8 cellular contexts compared by ENCODE assay signal in the genomic region with DNA sequence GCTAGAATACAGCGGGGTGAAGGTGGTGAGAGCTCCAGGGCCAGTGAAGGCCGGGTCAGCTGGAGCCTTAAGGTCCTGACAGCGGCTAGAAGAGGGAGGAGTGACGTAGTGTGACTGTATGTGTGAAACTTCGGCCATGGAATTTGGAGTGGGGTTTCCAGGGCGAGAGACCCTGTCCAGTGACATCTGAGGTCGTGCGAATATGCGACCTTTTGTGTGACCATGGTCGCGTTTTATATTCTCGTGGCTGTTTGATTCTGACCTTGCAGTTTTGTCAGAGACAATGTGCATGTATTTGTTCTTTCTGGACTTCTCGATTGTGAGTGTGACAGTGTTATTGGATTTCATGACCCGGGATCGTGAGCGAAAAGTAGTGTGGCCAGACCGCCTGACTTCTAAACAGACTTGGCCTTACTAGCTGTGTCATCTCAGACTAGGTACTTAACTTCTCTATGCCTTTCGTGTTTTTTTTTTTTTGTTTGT. TPM values are rescaled to one million over a fixed set of nuclear protein-coding genes. Genes with fewer than 3 reads are reported as not detected.
DNase-seq lines count a peak whose midpoint lies in the region; ATAC-seq and TF ChIP-seq lines count a peak whose summit lies in the region.

No MANE protein-coding gene starts in this region.

- H3K4me3 ChIP-seq in CD8-positive, alpha-beta T cell (ENCODE audit: low read depth, low read length), result peak overlapping the region; percentile 88
- peak overlapping the region; percentile 89 for H3K4me3 ChIP-seq in OCI-LY3 (ENCODE audit: low read length)
- H3K4me3 ChIP-seq in neutrophil (ENCODE audit: low read depth in 1 of 2, low read length in 1 of 2), result peak overlapping the region; percentile 80 to 93

- peak overlapping the region; percentile 99 for H2AFZ ChIP-seq in OCI-LY3 (ENCODE audit: low read depth, low read length)

- no peaks in the 10 kb centered on the region for H3K27me3 Mint-ChIP-seq in CD8-positive, alpha-beta T cell (ENCODE audit: low read depth)
- H3K27me3 Mint-ChIP-seq in endothelial cell (ENCODE audit: unreplicated experiment), result peaks cover 17% of the 10 kb centered on the region

- peak overlapping the region; percentile 59 for H3K4me2 ChIP-seq in OCI-LY3 (ENCODE audit: low read length)

- DNase-seq in CD8-positive, alpha-beta T cell, result no peak
- no peak for DNase-seq in endothelial cell (ENCODE audit: low spot score)
- no peak for DNase-seq in GM19238 (ENCODE audit: insufficient read length, low spot score)
- DNase-seq in NCI-H1105 (lab: John Stamatoyannopoulos, UW), result no peak
- DNase-seq in amniotic stem cell (lab: John Stamatoyannopoulos, UW), result no peak

- no peaks in the 10 kb centered on the region for H3K27me3 ChIP-seq in CD8-positive, alpha-beta T cell (ENCODE audit: insufficient read depth, low read length)
- H3K27me3 ChIP-seq in OCI-LY3 (ENCODE audit: low read depth, low read length), result no peaks in the 10 kb centered on the region
- no peaks in the 10 kb centered on the region for H3K27me3 ChIP-seq in neutrophil

- H3K9me3 ChIP-seq in CD8-positive, alpha-beta T cell (ENCODE audit: low read length), result peaks cover 5% of the 10 kb centered on the region
- H3K9me3 ChIP-seq in OCI-LY3 (ENCODE audit: insufficient read depth, low read length), result peaks cover 25% of the 10 kb centered on the region
- H3K9me3 ChIP-seq in neutrophil, result no peaks in the 10 kb centered on the region

- TF ChIP-seq CTCF in CD8-positive, alpha-beta T cell (IDR thresholded peaks at IDR 0.05), result no peak
- TF ChIP-seq CTCF in OCI-LY3 (IDR thresholded peaks at IDR 0.05; ENCODE audit: low read depth, low read length) (no peak), endothelial cell (IDR thresholded peaks at IDR 0.05; ENCODE audit: unreplicated experiment) (no peak), neutrophil (IDR thresholded peaks at IDR 0.05) (no peak)

- H3K79me2 ChIP-seq in OCI-LY3 (ENCODE audit: low read length), result peaks cover 23% of the 10 kb centered on the region

- peaks cover 41% of the 10 kb centered on the region for H3K4me1 Mint-ChIP-seq in CD8-positive, alpha-beta T cell (ENCODE audit: low read depth)
- peaks cover 22% of the 10 kb centered on the region for H3K4me1 Mint-ChIP-seq in endothelial cell (ENCODE audit: unreplicated experiment)

- H3K36me3 Mint-ChIP-seq in CD8-positive, alpha-beta T cell, result peaks cover 47% of the 10 kb centered on the region
- H3K36me3 Mint-ChIP-seq in endothelial cell (ENCODE audit: low read depth, unreplicated experiment), result peaks cover 36% of the 10 kb centered on the region

- POLR2A ChIA-PET in CD8-positive, alpha-beta T cell (lab: Charles Lee), result interaction anchor here (0.8 to 2.1 kb wide), 10 partner anchors 8 to 439 kb away, joined by 3 to 21 read pairs (median 6); a partner anchor contains a TSS

- H3K9ac ChIP-seq in OCI-LY3 (ENCODE audit: low read length), result peak overlapping the region; percentile 82; the same call in 1 of the 2 replicates

- no peaks in the 10 kb centered on the region for H4K20me1 ChIP-seq in OCI-LY3 (ENCODE audit: insufficient read depth, low read length)

- peaks cover 14% of the 10 kb centered on the region for H3K36me3 ChIP-seq in CD8-positive, alpha-beta T cell (ENCODE audit: insufficient read depth, low read length)
- H3K36me3 ChIP-seq in OCI-LY3 (replicated peaks; ENCODE audit: low read depth, low read length) (peaks cover 50% of the 10 kb centered on the region), neutrophil (no peaks in the 10 kb centered on the region)

- H3K27ac ChIP-seq in CD8-positive, alpha-beta T cell (ENCODE audit: low read depth, low read length), result no peak overlapping the region
- H3K27ac ChIP-seq in OCI-LY3 (ENCODE audit: low read length) (peak overlapping the region; percentile 71), neutrophil (peak overlapping the region; percentile 73)

- H3K4me3 Mint-ChIP-seq in CD8-positive, alpha-beta T cell, result peak overlapping the region; percentile 93
- peak overlapping the region; percentile 91 for H3K4me3 Mint-ChIP-seq in endothelial cell (ENCODE audit: unreplicated experiment)

- peak overlapping the region; percentile 94 for H3K27ac Mint-ChIP-seq in CD8-positive, alpha-beta T cell
- peak overlapping the region; percentile 39 for H3K27ac Mint-ChIP-seq in endothelial cell (ENCODE audit: unreplicated experiment)

- peaks cover 9% of the 10 kb centered on the region for H3K9me3 Mint-ChIP-seq in CD8-positive, alpha-beta T cell
- peaks cover 20% of the 10 kb centered on the region for H3K9me3 Mint-ChIP-seq in endothelial cell (ENCODE audit: unreplicated experiment)

- peaks cover 17% of the 10 kb centered on the region for H3K4me1 ChIP-seq in CD8-positive, alpha-beta T cell (ENCODE audit: insufficient read depth, low read length)
- peaks cover 12% of the 10 kb centered on the region for H3K4me1 ChIP-seq in OCI-LY3 (ENCODE audit: low read length)
- H3K4me1 ChIP-seq in neutrophil (ENCODE audit: control insufficient read depth in 1 of 2, insufficient read depth in 1 of 2, low read depth in 1 of 2, low read length in 1 of 2), result peaks cover 27 to 29% of the 10 kb centered on the region in 2 experiments

- intact Hi-C loops in CD8-positive, alpha-beta T cell (cut with DNase I, micrococcal nuclease), result loop anchor here (1.0 to 5.0 kb wide), 21 partner anchors 39 to 1089 kb away; a partner anchor contains a TSS

- CTCF ChIA-PET in CD8-positive, alpha-beta T cell (lab: Charles Lee), result no interaction called here

- ATAC-seq in CD8-positive, alpha-beta T cell, result no peak
- no peak for ATAC-seq in HG02870 (IDR thresholded peaks at IDR 0.05; ENCODE audit: unreplicated experiment)

RNA-seq across cellular contexts. Expression of a gene that starts 0.4 kb away (rescaled TPM):
- 10 to 100 TPM; 11.2 to 11.8 TPM for total RNA-seq in CD8-positive, alpha-beta T cell
- total RNA-seq in endothelial cell (ENCODE audit: unreplicated experiment), result 4.7 TPM

RNA-seq across cellular contexts. Expression of a gene that starts 1.5 kb away (rescaled TPM):
- total RNA-seq in CD8-positive, alpha-beta T cell, result 10 to 100 TPM; 17.8 to 19.8 TPM
- 9.5 TPM for total RNA-seq in endothelial cell (ENCODE audit: unreplicated experiment)

RNA-seq across cellular contexts. Expression of a gene that starts 39.1 kb away (rescaled TPM):
- 1 to 10 TPM; 2.4 to 3.3 TPM for total RNA-seq in CD8-positive, alpha-beta T cell
- total RNA-seq in endothelial cell (ENCODE audit: unreplicated experiment), result 10.9 TPM
